ENCODE assay signal across 10 cellular contexts in the genomic region with DNA sequence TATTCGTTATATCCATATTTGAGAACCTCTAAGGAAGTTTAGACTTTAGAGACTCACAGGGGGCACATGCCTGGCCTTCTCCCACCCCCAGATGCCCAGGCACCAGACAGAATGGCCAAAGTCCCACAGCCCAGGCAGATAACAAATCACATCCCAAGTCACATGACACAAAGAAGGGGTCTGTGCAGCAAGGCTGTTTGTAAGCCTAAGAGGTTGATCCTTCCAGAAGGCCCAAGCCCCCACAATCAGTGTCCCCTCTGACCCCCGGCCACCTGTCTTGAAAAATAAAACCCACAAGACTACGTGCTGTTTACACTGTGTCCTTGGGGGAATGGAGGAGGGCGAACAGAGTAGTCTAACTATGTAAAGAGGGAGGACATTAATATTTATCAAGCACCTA. TPM values are rescaled to one million over a fixed set of nuclear protein-coding genes. Genes with fewer than 3 reads are reported as not detected.
DNase-seq lines count a peak whose midpoint lies in the region; ATAC-seq, FAIRE-seq and TF ChIP-seq lines count a peak whose summit lies in the region.
"Had no signal": no experiment of that assay in that cellular context is flagged by ENCODE, and none has a peak within 500 bp of the region (broad histone marks: within the 10 kb centered on the region; RNA-seq: fewer than 3 reads in every experiment).

No MANE protein-coding gene starts in this region.

- H3K4me3 ChIP-seq in heart left ventricle = peak overlapping the region in 7 of 12 donors; percentile 5 to 96 (median 8)
- no peak overlapping the region for H3K4me3 ChIP-seq in right cardiac atrium (ENCODE audit: low read length)
- no peak overlapping the region for H3K4me3 ChIP-seq in K562
- H3K4me3 ChIP-seq in muscle layer of colon (ENCODE audit: low read depth in 1 of 2, low read length in 2 of 2) = peak overlapping the region in 1 of 2 donors; percentile 47
- H3K4me3 ChIP-seq in transverse colon = peak overlapping the region in 1 of 4 donors; percentile 72

- no peak overlapping the region for H2AFZ ChIP-seq in K562 (ENCODE audit: low read depth, low read length)

- POLR2A ChIA-PET in K562 (lab: Yijun Ruan, JAX) = interaction anchor here (0.6 to 3.7 kb wide), 2 partner anchors 8 to 379 kb away, joined by 3 to 30 read pairs; no protein-coding TSS in a partner anchor

- BruUV-seq in K562 (replicated peaks; lab: Mats Ljungman, UMichigan) = no TSS peak

- H3K79me2 ChIP-seq in K562 (ENCODE audit: control insufficient read depth, insufficient read depth, low read length) = peaks cover 97% of the 10 kb centered on the region

- 29 to 36% (median 31%) methylated on average over 4 of the region's 4 CpGs for WGBS in heart left ventricle, 4 donors
- WGBS in right cardiac atrium = 31% methylated on average over 4 of the region's 4 CpGs
- 43% methylated on average over 4 of the region's 4 CpGs for WGBS in K562 (ENCODE audit: insufficient coverage, low coverage, missing lambda C conversion rate)
- 40 to 47% methylated on average over 3 to 4 of the region's 4 CpGs for WGBS in transverse colon (ENCODE audit: low coverage in 1 of 2), 2 donors

- TF ChIP-seq RAD21 in K562 (CRISPR knock-in tag; conservative IDR thresholded peaks at IDR 0.05 in 1 of 2, IDR thresholded peaks at IDR 0.05 in 1 of 2) = no peak

- no peak overlapping the region for H3K4me2 ChIP-seq in K562 (ENCODE audit: insufficient read depth, low read length)

- no peak for FAIRE-seq in K562 (lab: Jason Lieb, UNC)

- CTCF ChIA-PET in K562 (lab: Yijun Ruan, JAX; ENCODE audit: low intra/inter-chr PET ratio) = no interaction called here

- H3K27ac ChIP-seq in heart left ventricle (peak overlapping the region in 11 of 12 donors; percentile 51 to 100 (median 70)), right cardiac atrium (ENCODE audit: low read length) (no peak overlapping the region), K562 (ENCODE audit: extremely low read depth, low read depth, low read length) (no peak overlapping the region), muscle layer of colon (ENCODE audit: low read depth, low read length) (peak overlapping the region; percentile 100), transverse colon (peak overlapping the region; percentile 69 to 98 (median 90))
- H3K27ac ChIP-seq: HL-60 had no signal

- TF ChIP-seq CTCF in heart left ventricle (IDR thresholded peaks at IDR 0.05) = no peak
- TF ChIP-seq CTCF in K562 (IDR thresholded peaks at IDR 0.05 in 2 of 3, conservative IDR thresholded peaks at IDR 0.05 in 1 of 3; ENCODE audit: insufficient read depth in 2 of 3, low read depth in 1 of 3, low read length in 3 of 3) = no peak
- TF ChIP-seq CTCF in transverse colon (IDR thresholded peaks at IDR 0.05) = no peak

- peaks cover 17% of the 10 kb centered on the region for H3K9me1 ChIP-seq in K562 (ENCODE audit: control insufficient read depth, insufficient read depth, low read length)

- H3K9ac ChIP-seq in K562 (ENCODE audit: insufficient read depth in 1 of 2, low read depth in 2 of 2, low read length in 2 of 2) = no peak overlapping the region
- no peak overlapping the region for H3K9ac ChIP-seq in muscle layer of colon (ENCODE audit: low read length)

- DNase-seq in heart left ventricle (no peak), right cardiac atrium (no peak), K562 (ENCODE audit: extremely low read depth in 1 of 4, low spot score in 3 of 4) (no peak), transverse colon (no peak)
- no peak for DNase-seq in activated CD4-positive, alpha-beta T cell treated with anti-CD3 and anti-CD28 coated beads for 1 hour
- DNase-seq: T-helper 1 cell had no signal

- no peak for ATAC-seq in heart left ventricle
- no peak for ATAC-seq in right cardiac atrium
- ATAC-seq in K562 = no peak
- no peak for ATAC-seq in HG03139 (IDR thresholded peaks at IDR 0.05; ENCODE audit: unreplicated experiment)
- no peak for ATAC-seq in HG03196 (IDR thresholded peaks at IDR 0.05; ENCODE audit: unreplicated experiment)

- H3K36me3 ChIP-seq in heart left ventricle (peaks cover 0 to 6% (median 0%) of the 10 kb centered on the region in 9 donors), K562 (ENCODE audit: control insufficient read depth, insufficient read depth, low read length) (peaks cover 18% of the 10 kb centered on the region; the same call in 2 of the 3 replicates), muscle layer of colon (ENCODE audit: insufficient read depth, low read length) (no peaks in the 10 kb centered on the region), transverse colon (no peaks in the 10 kb centered on the region)

- H3K27me3 ChIP-seq in heart left ventricle (no peaks in the 10 kb centered on the region), right cardiac atrium (ENCODE audit: control insufficient read depth, insufficient read depth) (no peaks in the 10 kb centered on the region), K562 (ENCODE audit: control insufficient read depth in 2 of 2, insufficient read depth in 2 of 2, low read length in 2 of 2) (no peaks in the 10 kb centered on the region), muscle layer of colon (ENCODE audit: control insufficient read depth in 1 of 2, insufficient read depth in 2 of 2, low read length in 2 of 2) (no peaks in the 10 kb centered on the region), transverse colon (no peaks in the 10 kb centered on the region)

- TF ChIP-seq POLR2A in heart left ventricle (IDR thresholded peaks at IDR 0.05) (no peak), K562 (conservative IDR thresholded peaks at IDR 0.05) (no peak), transverse colon (IDR thresholded peaks at IDR 0.05) (no peak)

- peaks cover 80% of the 10 kb centered on the region for H4K20me1 ChIP-seq in K562 (replicated peaks; ENCODE audit: control insufficient read depth, insufficient read depth, low read length)

- H3K4me1 ChIP-seq in heart left ventricle = peaks cover 51 to 83% (median 81%) of the 10 kb centered on the region in 12 donors
- peaks cover 48% of the 10 kb centered on the region for H3K4me1 ChIP-seq in right cardiac atrium (ENCODE audit: control insufficient read depth, insufficient read depth, low read length)
- H3K4me1 ChIP-seq in K562 (replicated peaks in 1 of 2; ENCODE audit: control insufficient read depth in 2 of 2, insufficient read depth in 2 of 2, low read length in 2 of 2) = peaks cover 67 to 68% of the 10 kb centered on the region in 2 experiments
- H3K4me1 ChIP-seq in muscle layer of colon (ENCODE audit: insufficient read depth, low read length) = peaks cover 74% of the 10 kb centered on the region
- H3K4me1 ChIP-seq in transverse colon = peaks cover 69 to 83% (median 81%) of the 10 kb centered on the region in 4 donors

- TF ChIP-seq EP300 in K562 (IDR thresholded peaks at IDR 0.05; ENCODE audit: low read length) (no peak), transverse colon (IDR thresholded peaks at IDR 0.05; ENCODE audit: low read depth) (no peak)

- H3K9me3 ChIP-seq in heart left ventricle (no peaks in the 10 kb centered on the region), right cardiac atrium (ENCODE audit: control insufficient read depth, low read length) (no peaks in the 10 kb centered on the region), K562 (replicated peaks; ENCODE audit: control insufficient read depth, insufficient read depth, low read depth, low read length) (no peaks in the 10 kb centered on the region), muscle layer of colon (ENCODE audit: low read length) (no peaks in the 10 kb centered on the region), transverse colon (no peaks in the 10 kb centered on the region)

- intact Hi-C loops in heart left ventricle (cut with DNase I) = no loop called here
- intact Hi-C loops in right cardiac atrium (cut with DNase I) = no loop called here
- intact Hi-C loops in K562 (cut with micrococcal nuclease) = no loop called here
- intact Hi-C loops in transverse colon (cut with DNase I; ENCODE audit: low total_unique reads) = loop anchor here (5.0 kb wide), 1 partner anchor 56 kb away; no protein-coding TSS in a partner anchor

- in situ Hi-C loops in K562 (cut with MboI) = no loop called here
- in situ Hi-C loops in transverse colon (cut with MboI; ENCODE audit: low pct_ligation_motif_present in 1 of 4, low pct_unique_long_range_greater_than_20kb in 1 of 4, low sequenced_read_pairs in 3 of 4) = loop anchor here in 1 of 4 donors (10.0 kb wide), 1 partner anchor 53 kb away; no protein-coding TSS in a partner anchor

RNA-seq across cellular contexts. Expression of gene CTDSP2, which starts 5.1 kb away (rescaled TPM):
- total RNA-seq in heart left ventricle (100 to 1,000 TPM in 3 of 9 donors, 10 to 100 TPM in 6; 69.9 to 191 (median 89.3) TPM), right cardiac atrium (100 to 1,000 TPM in 2 of 4 donors, 10 to 100 TPM in 2; 94.3 to 116 (median 103) TPM), K562 (2014; rRNA removed) (42.0 and 60.5 TPM in 2 replicates), K562 (2014; rRNA removed; fragmentation: Illumina TruSeq; extraction: Trizol) (46.6 and 47.7 TPM in 2 replicates), K562 (2015; rRNA removed; fragmentation: Illumina TruSeq; extraction: Trizol) (39.8 and 40.2 TPM in 2 replicates), K562 (2021) (93.7 and 108 TPM in 2 replicates), transverse colon (100 to 1,000 TPM; 174 to 268 (median 231) TPM)
- polyA plus RNA-seq in heart left ventricle (10 to 100 TPM; 28.0 to 68.4 TPM), right cardiac atrium (41.7 TPM), K562 (2011; rRNA removed) (87.2 and 94.7 TPM in 2 replicates), K562 (2014; fragmentation: Illumina TruSeq; extraction: Trizol) (86.4 and 89.3 TPM in 2 replicates), K562 (2014; fragmentation: Nextera tagmentation; extraction: Ambion mirVana) (10 to 100 TPM; 20.4 to 24.1 TPM), K562 (2014; rRNA removed) (62.5 and 64.5 TPM in 2 replicates)
- total RNA-seq in K562 (2011; cell fraction: chromatin; rRNA removed; ENCODE audit: low replicate concordance) = 89.2 and 157 TPM in 2 replicates
- 72.6 and 88.1 TPM in 2 replicates for total RNA-seq in K562 (2011; cell fraction: nucleolus; rRNA removed)
- 93.3 and 110 TPM in 2 replicates for total RNA-seq in K562 (2011; cell fraction: nucleoplasm; rRNA removed)
- 115 and 117 TPM in 2 replicates for polyA plus RNA-seq in K562 (2011; cell fraction: cytosol; rRNA removed)
- polyA plus RNA-seq in K562 (2011; cell fraction: nucleus; rRNA removed) = 128 and 133 TPM in 2 replicates
- 83.4 and 116 TPM in 2 replicates for polyA plus RNA-seq in K562 (2012)
- 102 and 145 TPM in 2 replicates for polyA minus RNA-seq in K562 (2011; rRNA and poly(A)+ RNA removed)
- 85.8 and 88.5 TPM in 2 replicates for polyA minus RNA-seq in K562 (2011; cell fraction: cytosol; rRNA and poly(A)+ RNA removed)
- 40.9 and 69.2 TPM in 2 replicates for polyA minus RNA-seq in K562 (2011; cell fraction: nucleus; rRNA and poly(A)+ RNA removed)

RNA-seq across cellular contexts. Expression of gene AVIL, which starts 22.9 kb away (rescaled TPM):
- total RNA-seq in heart left ventricle = 1 to 10 TPM; 1.3 to 6.2 (median 2.4) TPM
- polyA plus RNA-seq in heart left ventricle = 1 to 10 TPM; 1.9 to 2.1 TPM
- 1 to 10 TPM; 2.6 to 4.1 (median 3.2) TPM for total RNA-seq in right cardiac atrium
- polyA plus RNA-seq in right cardiac atrium = 3.2 TPM
- 1.2 and 1.3 TPM in 2 replicates for total RNA-seq in K562 (2011; cell fraction: chromatin; rRNA removed; ENCODE audit: low replicate concordance)
- 0.39 and 0.83 TPM in 2 replicates for total RNA-seq in K562 (2011; cell fraction: nucleolus; rRNA removed)
- total RNA-seq in K562 (2011; cell fraction: nucleoplasm; rRNA removed) = 1.1 and 1.5 TPM in 2 replicates
- 0.05 and 0.24 TPM in 2 replicates for total RNA-seq in K562 (2014; rRNA removed)
- 0.16 and 0.22 TPM in 2 replicates for total RNA-seq in K562 (2014; rRNA removed; fragmentation: Illumina TruSeq; extraction: Trizol)
- total RNA-seq in K562 (2015; rRNA removed; fragmentation: Illumina TruSeq; extraction: Trizol) = 0.25 and 0.34 TPM in 2 replicates
- total RNA-seq in K562 (2021) = 0.27 and 0.33 TPM in 2 replicates
- 0.17 and 0.24 TPM in 2 replicates for polyA plus RNA-seq in K562 (2011; rRNA removed)
- polyA plus RNA-seq in K562 (2011; cell fraction: cytosol; rRNA removed) = 0.10 and 0.18 TPM in 2 replicates
- 0.55 and 0.97 TPM in 2 replicates for polyA plus RNA-seq in K562 (2011; cell fraction: nucleus; rRNA removed)
- 0.73 and 2.2 TPM in 2 replicates for polyA plus RNA-seq in K562 (2012)
- 0.39 TPM in 2 replicates for polyA plus RNA-seq in K562 (2014; fragmentation: Illumina TruSeq; extraction: Trizol)
- polyA plus RNA-seq in K562 (2014; fragmentation: Nextera tagmentation; extraction: Ambion mirVana) = under 1 TPM; 0.24 to 0.36 TPM
- polyA plus RNA-seq in K562 (2014; rRNA removed) = 1.5 TPM in 1 of 2 replicates, not detected in the other
- 0.18 and 0.27 TPM in 2 replicates for polyA minus RNA-seq in K562 (2011; rRNA and poly(A)+ RNA removed)
- not detected in 2 replicates for polyA minus RNA-seq in K562 (2011; cell fraction: cytosol; rRNA and poly(A)+ RNA removed)
- 0.27 and 0.89 TPM in 2 replicates for polyA minus RNA-seq in K562 (2011; cell fraction: nucleus; rRNA and poly(A)+ RNA removed)
- 10 to 100 TPM in 2 of 4 donors, 1 to 10 TPM in 2; 3.0 to 21.1 (median 9.1) TPM for total RNA-seq in transverse colon

RNA-seq across cellular contexts. Expression of gene TSFM, which starts 58.9 kb away (rescaled TPM):
- total RNA-seq in heart left ventricle (10 to 100 TPM; 38.8 to 62.5 (median 45.4) TPM), right cardiac atrium (10 to 100 TPM; 28.9 to 36.1 (median 33.0) TPM), K562 (2014; rRNA removed) (56.7 and 74.2 TPM in 2 replicates), K562 (2014; rRNA removed; fragmentation: Illumina TruSeq; extraction: Trizol) (48.1 and 56.4 TPM in 2 replicates), K562 (2015; rRNA removed; fragmentation: Illumina TruSeq; extraction: Trizol) (56.0 and 58.2 TPM in 2 replicates), K562 (2021) (62.4 and 62.6 TPM in 2 replicates), transverse colon (10 to 100 TPM in 3 of 4 donors, 1 to 10 TPM in 1; 1.4 to 23.2 (median 18.9) TPM)
- polyA plus RNA-seq in heart left ventricle (10 to 100 TPM; 37.6 to 80.8 TPM), right cardiac atrium (50.7 TPM), K562 (2011; rRNA removed) (38.9 and 44.6 TPM in 2 replicates), K562 (2014; fragmentation: Illumina TruSeq; extraction: Trizol) (55.3 and 57.1 TPM in 2 replicates), K562 (2014; fragmentation: Nextera tagmentation; extraction: Ambion mirVana) (100 to 1,000 TPM; 166 to 198 TPM), K562 (2014; rRNA removed) (60.2 and 70.7 TPM in 2 replicates)
- 19.9 and 28.1 TPM in 2 replicates for total RNA-seq in K562 (2011; cell fraction: chromatin; rRNA removed; ENCODE audit: low replicate concordance)
- total RNA-seq in K562 (2011; cell fraction: nucleolus; rRNA removed) = 16.2 and 23.0 TPM in 2 replicates
- 21.9 and 30.2 TPM in 2 replicates for total RNA-seq in K562 (2011; cell fraction: nucleoplasm; rRNA removed)
- polyA plus RNA-seq in K562 (2011; cell fraction: cytosol; rRNA removed) = 21.4 and 23.3 TPM in 2 replicates
- polyA plus RNA-seq in K562 (2011; cell fraction: nucleus; rRNA removed) = 15.8 and 18.8 TPM in 2 replicates
- polyA plus RNA-seq in K562 (2012) = 34.8 and 50.5 TPM in 2 replicates
- polyA minus RNA-seq in K562 (2011; rRNA and poly(A)+ RNA removed) = 11.8 and 13.0 TPM in 2 replicates
- 13.4 and 15.1 TPM in 2 replicates for polyA minus RNA-seq in K562 (2011; cell fraction: cytosol; rRNA and poly(A)+ RNA removed)
- polyA minus RNA-seq in K562 (2011; cell fraction: nucleus; rRNA and poly(A)+ RNA removed) = 7.0 and 9.2 TPM in 2 replicates

Comparison
In these comparisons a context has a peak if more than half of its experiments do, and no peak if none do; other contexts are left out.
1. H3K27ac ChIP-seq: peak in heart left ventricle (11 of 12), muscle layer of colon (single experiment) and transverse colon (4 of 4); none in right cardiac atrium (single experiment) and K562 (single experiment).
2. H3K4me3 ChIP-seq: peak in heart left ventricle (7 of 12); none in right cardiac atrium (single experiment) and K562 (single experiment).